1 cellular context compared by ENCODE assay signal in genomic region chr3:24156466-24156865, GRCh38.
TF ChIP-seq lines count a peak whose summit lies in the region.

No MANE protein-coding gene starts in this region.

TF ChIP-seq in K562, 482 proteins besides CTCF, POLR2A, EP300 and RAD21 (continued from another document):
- TF ChIP-seq JUN (IDR thresholded peaks at IDR 0.05; ENCODE audit: borderline replicate concordance, low read depth, low read length) = peak; percentile 58; the same call in 1 of the 2 replicates
- no peak for TF ChIP-seq JUN (CRISPR knock-in tag; IDR thresholded peaks at IDR 0.05; ENCODE audit: borderline replicate concordance)
- TF ChIP-seq CCNT2 (IDR thresholded peaks at IDR 0.05; ENCODE audit: borderline replicate concordance, extremely low read depth, insufficient read length, low read depth, low read length) = peak; percentile 51
- TF ChIP-seq VEZF1 (CRISPR knock-in tag; IDR thresholded peaks at IDR 0.05) = peak; percentile 63; the same call in 1 of the 2 replicates
- TF ChIP-seq HMBOX1 (IDR thresholded peaks at IDR 0.05) = peak; percentile 68; the same call in 1 of the 2 replicates
- no peak for TF ChIP-seq ZBTB8A (IDR thresholded peaks at IDR 0.05; ENCODE audit: partially characterized antibody)
- TF ChIP-seq FOSL1 (tag; conservative IDR thresholded peaks at IDR 0.05) = peak; percentile 90
- peak; percentile 83 for TF ChIP-seq DPF2 (IDR thresholded peaks at IDR 0.05)
- TF ChIP-seq WHSC1 (IDR thresholded peaks at IDR 0.05; ENCODE audit: low read length) = no peak
- peak; percentile 97 for TF ChIP-seq CTBP1 (IDR thresholded peaks at IDR 0.05; ENCODE audit: borderline replicate concordance)
- peak; percentile 39; the same call in 1 of the 2 replicates for TF ChIP-seq MTA1 (IDR thresholded peaks at IDR 0.05; ENCODE audit: borderline replicate concordance)
- TF ChIP-seq KDM1A (IDR thresholded peaks at IDR 0.05) = peak; percentile 56 to 62; a peak in 3 of 4 replicates
- TF ChIP-seq CSDE1 (IDR thresholded peaks at IDR 0.05) = no peak
- TF ChIP-seq CHD4 (IDR thresholded peaks at IDR 0.05; ENCODE audit: insufficient read depth, insufficient replicate concordance, low read depth, low read length, poor library complexity, severe bottlenecking) = no peak
- TF ChIP-seq HOXB6 (CRISPR knock-in tag; IDR thresholded peaks at IDR 0.05; ENCODE audit: borderline replicate concordance) = no peak
- TF ChIP-seq ATF7 (IDR thresholded peaks at IDR 0.05) = 0 out of 2 replicates have a peak, but pooled peaks have one; percentile 45
- TF ChIP-seq MEIS2 (IDR thresholded peaks at IDR 0.05; ENCODE audit: partially characterized antibody) = peak; percentile 59
- no peak for TF ChIP-seq SNRNP70 (optimal IDR thresholded peaks at IDR 0.05; ENCODE audit: low read depth, low read length)
- TF ChIP-seq MAFF (IDR thresholded peaks at IDR 0.05; ENCODE audit: low read length) = peak; percentile 71; the same call in 1 of the 2 replicates
- TF ChIP-seq ZNF282 (CRISPR knock-in tag; IDR thresholded peaks at IDR 0.05) = no peak
- TF ChIP-seq USF1 (CRISPR knock-in tag; IDR thresholded peaks at IDR 0.05) = no peak
- peak; percentile 39; the same call in 1 of the 2 replicates for TF ChIP-seq LCOR (CRISPR knock-in tag; IDR thresholded peaks at IDR 0.05)
- TF ChIP-seq ATF1 (CRISPR knock-in tag; IDR thresholded peaks at IDR 0.05) = no peak
- TF ChIP-seq ATF1 (tag; IDR thresholded peaks at IDR 0.05) = peak; percentile 25; the same call in 1 of the 2 replicates
- TF ChIP-seq TEAD1 (CRISPR knock-in tag; IDR thresholded peaks at IDR 0.05) = peak in 1 of 2 experiments; percentile 85; a peak in 2 of 4 replicates
- peak; percentile 76; the same call in 1 of the 2 replicates for TF ChIP-seq MAFK (IDR thresholded peaks at IDR 0.05; ENCODE audit: low read length)
- TF ChIP-seq EHMT2 (IDR thresholded peaks at IDR 0.05) = 0 out of 2 replicates have a peak, but pooled peaks have one; percentile 30
- no peak for TF ChIP-seq ZBTB26 (CRISPR knock-in tag; IDR thresholded peaks at IDR 0.05)
- peak in 1 of 2 experiments; percentile 69; a peak in 1 of 4 replicates for TF ChIP-seq MLLT1 (IDR thresholded peaks at IDR 0.05)
- TF ChIP-seq ESRRA (IDR thresholded peaks at IDR 0.05; ENCODE audit: borderline replicate concordance, low read depth) = peak; percentile 78; the same call in 1 of the 2 replicates
- TF ChIP-seq ZNF174 (CRISPR knock-in tag; IDR thresholded peaks at IDR 0.05) = no peak
- TF ChIP-seq, protein P1, sequence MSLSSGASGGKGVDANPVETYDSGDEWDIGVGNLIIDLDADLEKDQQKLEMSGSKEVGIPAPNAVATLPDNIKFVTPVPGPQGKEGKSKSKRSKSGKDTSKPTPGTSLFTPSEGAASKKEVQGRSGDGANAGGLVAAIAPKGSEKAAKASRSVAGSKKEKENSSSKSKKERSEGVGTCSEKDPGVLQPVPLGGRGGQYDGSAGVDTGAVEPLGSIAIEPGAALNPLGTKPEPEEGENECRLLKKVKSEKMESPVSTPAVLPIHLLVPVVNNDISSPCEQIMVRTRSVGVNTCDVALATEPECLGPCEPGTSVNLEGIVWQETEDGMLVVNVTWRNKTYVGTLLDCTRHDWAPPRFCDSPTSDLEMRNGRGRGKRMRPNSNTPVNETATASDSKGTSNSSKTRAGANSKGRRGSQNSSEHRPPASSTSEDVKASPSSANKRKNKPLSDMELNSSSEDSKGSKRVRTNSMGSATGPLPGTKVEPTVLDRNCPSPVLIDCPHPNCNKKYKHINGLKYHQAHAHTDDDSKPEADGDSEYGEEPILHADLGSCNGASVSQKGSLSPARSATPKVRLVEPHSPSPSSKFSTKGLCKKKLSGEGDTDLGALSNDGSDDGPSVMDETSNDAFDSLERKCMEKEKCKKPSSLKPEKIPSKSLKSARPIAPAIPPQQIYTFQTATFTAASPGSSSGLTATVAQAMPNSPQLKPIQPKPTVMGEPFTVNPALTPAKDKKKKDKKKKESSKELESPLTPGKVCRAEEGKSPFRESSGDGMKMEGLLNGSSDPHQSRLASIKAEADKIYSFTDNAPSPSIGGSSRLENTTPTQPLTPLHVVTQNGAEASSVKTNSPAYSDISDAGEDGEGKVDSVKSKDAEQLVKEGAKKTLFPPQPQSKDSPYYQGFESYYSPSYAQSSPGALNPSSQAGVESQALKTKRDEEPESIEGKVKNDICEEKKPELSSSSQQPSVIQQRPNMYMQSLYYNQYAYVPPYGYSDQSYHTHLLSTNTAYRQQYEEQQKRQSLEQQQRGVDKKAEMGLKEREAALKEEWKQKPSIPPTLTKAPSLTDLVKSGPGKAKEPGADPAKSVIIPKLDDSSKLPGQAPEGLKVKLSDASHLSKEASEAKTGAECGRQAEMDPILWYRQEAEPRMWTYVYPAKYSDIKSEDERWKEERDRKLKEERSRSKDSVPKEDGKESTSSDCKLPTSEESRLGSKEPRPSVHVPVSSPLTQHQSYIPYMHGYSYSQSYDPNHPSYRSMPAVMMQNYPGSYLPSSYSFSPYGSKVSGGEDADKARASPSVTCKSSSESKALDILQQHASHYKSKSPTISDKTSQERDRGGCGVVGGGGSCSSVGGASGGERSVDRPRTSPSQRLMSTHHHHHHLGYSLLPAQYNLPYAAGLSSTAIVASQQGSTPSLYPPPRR (CRISPR knock-in tag; IDR thresholded peaks at IDR 0.05; ENCODE audit: borderline replicate concordance) = no peak
- TF ChIP-seq EP400 (IDR thresholded peaks at IDR 0.05) = no peak
- no peak for TF ChIP-seq CHD2 (IDR thresholded peaks at IDR 0.05; ENCODE audit: low read depth, low read length)
- TF ChIP-seq BHLHE40 (IDR thresholded peaks at IDR 0.05; ENCODE audit: low read length) = no peak
- TF ChIP-seq FOXJ2 (tag; IDR thresholded peaks at IDR 0.05) = 0 out of 2 replicates have a peak, but pooled peaks have one; percentile 31
- TF ChIP-seq CBFA2T3 (IDR thresholded peaks at IDR 0.05) = peak; percentile 54
- TF ChIP-seq, protein P2, sequence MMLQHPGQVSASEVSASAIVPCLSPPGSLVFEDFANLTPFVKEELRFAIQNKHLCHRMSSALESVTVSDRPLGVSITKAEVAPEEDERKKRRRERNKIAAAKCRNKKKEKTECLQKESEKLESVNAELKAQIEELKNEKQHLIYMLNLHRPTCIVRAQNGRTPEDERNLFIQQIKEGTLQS (IDR thresholded peaks at IDR 0.05) = peak; percentile 59; the same call in 1 of the 2 replicates
- TF ChIP-seq, protein P2 (CRISPR knock-in tag; conservative IDR thresholded peaks at IDR 0.05) = no peak
- TF ChIP-seq ZEB2 (IDR thresholded peaks at IDR 0.05) = peak; percentile 86
- TF ChIP-seq MECOM (CRISPR knock-in tag; IDR thresholded peaks at IDR 0.05) = peak; percentile 85
- no peak for TF ChIP-seq L3MBTL2 (IDR thresholded peaks at IDR 0.05)
- peak; percentile 71; the same call in 1 of the 2 replicates for TF ChIP-seq SMARCE1 (IDR thresholded peaks at IDR 0.05)
- TF ChIP-seq NFE2 (IDR thresholded peaks at IDR 0.05; ENCODE audit: low read depth) = peak; percentile 94
- TF ChIP-seq ZNF316 (IDR thresholded peaks at IDR 0.05) = peak; percentile 93
- TF ChIP-seq SMARCC2 (IDR thresholded peaks at IDR 0.05; ENCODE audit: low read depth) = peak; percentile 46; the same call in 1 of the 2 replicates
- TF ChIP-seq AFF4 (CRISPR knock-in tag; IDR thresholded peaks at IDR 0.05) = no peak
- peak; percentile 17; the same call in 1 of the 2 replicates for TF ChIP-seq TCF3 (CRISPR knock-in tag; IDR thresholded peaks at IDR 0.05)
- peak; percentile 56; the same call in 1 of the 2 replicates for TF ChIP-seq TEAD4 (IDR thresholded peaks at IDR 0.05; ENCODE audit: low read length)
- TF ChIP-seq TEAD4 (CRISPR knock-in tag; IDR thresholded peaks at IDR 0.05; ENCODE audit: borderline replicate concordance) = no peak
- TF ChIP-seq, protein P3, sequence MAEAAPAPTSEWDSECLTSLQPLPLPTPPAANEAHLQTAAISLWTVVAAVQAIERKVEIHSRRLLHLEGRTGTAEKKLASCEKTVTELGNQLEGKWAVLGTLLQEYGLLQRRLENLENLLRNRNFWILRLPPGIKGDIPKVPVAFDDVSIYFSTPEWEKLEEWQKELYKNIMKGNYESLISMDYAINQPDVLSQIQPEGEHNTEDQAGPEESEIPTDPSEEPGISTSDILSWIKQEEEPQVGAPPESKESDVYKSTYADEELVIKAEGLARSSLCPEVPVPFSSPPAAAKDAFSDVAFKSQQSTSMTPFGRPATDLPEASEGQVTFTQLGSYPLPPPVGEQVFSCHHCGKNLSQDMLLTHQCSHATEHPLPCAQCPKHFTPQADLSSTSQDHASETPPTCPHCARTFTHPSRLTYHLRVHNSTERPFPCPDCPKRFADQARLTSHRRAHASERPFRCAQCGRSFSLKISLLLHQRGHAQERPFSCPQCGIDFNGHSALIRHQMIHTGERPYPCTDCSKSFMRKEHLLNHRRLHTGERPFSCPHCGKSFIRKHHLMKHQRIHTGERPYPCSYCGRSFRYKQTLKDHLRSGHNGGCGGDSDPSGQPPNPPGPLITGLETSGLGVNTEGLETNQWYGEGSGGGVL (CRISPR knock-in tag; IDR thresholded peaks at IDR 0.05) = no peak
- TF ChIP-seq CBX2 (IDR thresholded peaks at IDR 0.05; ENCODE audit: insufficient read depth, low read length, poor library complexity, severe bottlenecking) = no peak
